Comparison of ENCODE assay signal across 9 cellular contexts in the genomic region with DNA sequence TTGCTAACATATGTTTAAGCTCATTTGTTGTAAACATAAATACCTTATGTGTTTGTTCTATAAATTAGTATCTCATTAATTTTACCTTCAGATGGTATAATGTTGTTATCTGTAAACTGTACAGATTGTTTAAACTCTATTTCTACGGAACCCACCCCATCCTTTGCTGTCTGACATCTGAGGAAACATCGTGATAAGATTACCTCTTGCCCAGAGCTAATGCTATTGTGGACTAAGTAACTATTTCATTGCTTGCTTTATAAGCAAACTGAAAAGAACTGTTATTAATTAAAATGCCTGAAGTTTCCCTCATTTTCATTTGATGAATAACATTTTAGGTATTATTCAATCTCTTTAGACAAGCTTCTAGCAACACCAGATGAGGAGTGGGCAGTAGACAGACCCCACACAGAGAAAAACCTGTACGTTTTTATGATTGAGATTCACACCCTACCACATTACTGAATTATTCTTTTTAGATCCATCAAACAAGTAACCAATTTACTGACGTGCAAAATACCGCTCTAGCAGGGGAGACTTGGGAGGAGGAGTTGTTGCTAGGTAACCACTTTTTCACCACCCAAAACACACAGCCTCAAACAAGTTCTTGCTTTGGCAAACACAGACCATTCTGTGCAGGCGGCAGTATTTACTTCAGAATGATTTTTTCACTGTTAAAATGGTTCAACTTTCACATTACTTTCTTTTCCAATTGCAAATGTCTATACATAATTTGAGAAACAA. TPM values are rescaled to one million over a fixed set of nuclear protein-coding genes. Genes with fewer than 3 reads are reported as not detected.
DNase-seq lines count a peak whose midpoint lies in the region; ATAC-seq and TF ChIP-seq lines count a peak whose summit lies in the region.
"Had no signal": no experiment of that assay in that cellular context is flagged by ENCODE, and none has a peak within 500 bp of the region (broad histone marks: within the 10 kb centered on the region; RNA-seq: fewer than 3 reads in every experiment).

No MANE protein-coding gene starts in this region.

- WGBS in lower leg skin, 2 donors = 3 to 10% methylated on average over 6 of the region's 6 CpGs

- no peaks in the 10 kb centered on the region for H3K9me3 Mint-ChIP-seq in activated T-helper 17 cell treated with anti-CD3 and anti-CD28 coated beads, Interleukin-2, amount 50 U/mL, for 72 hours
- H3K9me3 Mint-ChIP-seq: stimulated activated naive CD8-positive, alpha-beta T cell treated with anti-CD3 and anti-CD28 coated beads, Interleukin-15, Interleukin-2, amounts not matched to agents 100 ng/mL and 50 ng/mL, for 24 hours had no signal

- peak; percentile 55 for ATAC-seq in GM18508 (IDR thresholded peaks at IDR 0.05; ENCODE audit: insufficient read depth, unreplicated experiment)
- no peak for ATAC-seq in GM21381 (IDR thresholded peaks at IDR 0.05; ENCODE audit: unreplicated experiment)
- ATAC-seq in activated T-helper 17 cell treated with anti-CD3 and anti-CD28 coated beads, Interleukin-2, amount 50 U/mL, for 72 hours (replicated peaks) = no peak

- intact Hi-C loops in lower leg skin (cut with DNase I; ENCODE audit: low total_unique reads) = no loop called here

- H3K4me3 ChIP-seq in lower leg skin (ENCODE audit: low read depth, poor library complexity, severe bottlenecking) = no peak overlapping the region

- no peaks in the 10 kb centered on the region for H3K36me3 Mint-ChIP-seq in activated T-helper 17 cell treated with anti-CD3 and anti-CD28 coated beads, Interleukin-2, amount 50 U/mL, for 72 hours (ENCODE audit: low read depth)

- no peak overlapping the region for H3K4me3 Mint-ChIP-seq in activated T-helper 17 cell treated with anti-CD3 and anti-CD28 coated beads, Interleukin-2, amount 50 U/mL, for 72 hours
- H3K4me3 Mint-ChIP-seq: stimulated activated naive CD8-positive, alpha-beta T cell treated with anti-CD3 and anti-CD28 coated beads, Interleukin-15, Interleukin-2, amounts not matched to agents 100 ng/mL and 50 ng/mL, for 24 hours had no signal

- H3K27ac Mint-ChIP-seq in activated T-helper 17 cell treated with anti-CD3 and anti-CD28 coated beads, Interleukin-2, amount 50 U/mL, for 72 hours = no peak overlapping the region
- H3K27ac Mint-ChIP-seq: stimulated activated naive CD8-positive, alpha-beta T cell treated with anti-CD3 and anti-CD28 coated beads, Interleukin-15, Interleukin-2, amounts not matched to agents 100 ng/mL and 50 ng/mL, for 24 hours had no signal

- DNase-seq in Kasumi-1 (lab: John Stamatoyannopoulos, UW) (peak; percentile 5 to 18), RKO (ENCODE audit: low spot score) (peak; percentile 27), kidney tubule cell (ENCODE audit: low spot score) (peak; percentile 5), lower leg skin (ENCODE audit: low spot score in 2 of 2) (no peak), HCEC 1CT (no peak)

- no peak for TF ChIP-seq CTCF in lower leg skin (IDR thresholded peaks at IDR 0.05)

- H3K4me1 Mint-ChIP-seq in activated T-helper 17 cell treated with anti-CD3 and anti-CD28 coated beads, Interleukin-2, amount 50 U/mL, for 72 hours = no peaks in the 10 kb centered on the region

- H3K27me3 Mint-ChIP-seq in activated T-helper 17 cell treated with anti-CD3 and anti-CD28 coated beads, Interleukin-2, amount 50 U/mL, for 72 hours = peaks cover 11% of the 10 kb centered on the region

- TF ChIP-seq POLR2A in lower leg skin (IDR thresholded peaks at IDR 0.05) = no peak

RNA-seq across cellular contexts. Expression of a gene that starts 1.9 kb away (rescaled TPM):
- not detected for total RNA-seq in lower leg skin
- not detected for total RNA-seq in activated T-helper 17 cell treated with anti-CD3 and anti-CD28 coated beads, Interleukin-2, amount 50 U/mL, for 72 hours

Comparison
In these comparisons a context has a peak if more than half of its experiments do, and no peak if none do; other contexts are left out.
1. DNase-seq: peak in Kasumi-1 (2 of 2), RKO (single experiment) and kidney tubule cell (single experiment); none in lower leg skin (0 of 2) and HCEC 1CT (single experiment).